Comparison of ENCODE assay signal across 8 cellular contexts in the genomic region with DNA sequence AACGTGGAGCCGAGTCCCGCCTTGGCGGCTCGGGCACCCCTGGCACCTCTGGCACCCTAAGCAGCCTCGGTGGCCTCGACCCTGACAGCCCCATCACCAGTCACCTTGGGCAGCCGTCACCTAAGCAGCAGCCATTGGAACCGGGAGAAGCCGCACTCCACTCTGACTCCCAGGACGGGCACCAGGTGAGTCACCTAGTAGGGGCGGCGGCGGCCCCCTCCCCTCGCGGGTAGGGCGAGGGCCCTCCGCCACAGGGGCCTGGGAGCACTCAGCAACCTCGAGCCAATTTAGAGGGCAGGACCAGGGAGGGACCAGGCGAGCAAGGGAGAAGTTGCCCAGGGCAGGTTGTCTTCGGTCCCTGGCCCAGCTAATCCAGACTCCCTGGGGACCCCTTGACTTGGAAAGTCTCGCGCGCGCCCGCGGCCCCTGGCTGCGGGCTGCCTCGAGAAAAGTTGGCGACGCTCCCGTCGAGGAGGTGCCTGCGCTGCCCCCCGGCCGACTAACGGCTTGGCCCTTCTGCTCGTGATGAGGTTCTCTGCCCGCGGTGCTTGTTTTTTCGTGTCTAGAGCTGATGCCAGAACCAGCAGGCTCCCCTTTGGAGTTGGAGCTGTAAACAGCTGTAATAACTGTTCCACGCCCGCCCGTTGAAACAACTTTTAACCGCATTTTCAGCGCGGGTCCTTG. TPM values are rescaled to one million over a fixed set of nuclear protein-coding genes. Genes with fewer than 3 reads are reported as not detected.
A peak's percentile ranks its signal among the peaks of the same experiment; 100 is the strongest.
DNase-seq lines count a peak whose midpoint lies in the region; ATAC-seq and TF ChIP-seq lines count a peak whose summit lies in the region.

No MANE protein-coding gene starts in this region.

- POLR2A ChIA-PET in Caco-2 (lab: Charles Lee): interaction anchor here (0.6 to 0.7 kb wide), 2 partner anchors 509 to 788 kb away, joined by 3 to 7 read pairs; a partner anchor contains a TSS

- H3K27ac Mint-ChIP-seq in Caco-2 (ENCODE audit: unreplicated experiment): no peak overlapping the region

- no peaks in the 10 kb centered on the region for H3K36me3 ChIP-seq in Caco-2 (ENCODE audit: control insufficient read depth, insufficient read depth, low read length)
- H3K36me3 ChIP-seq in body of pancreas (replicated peaks in 1 of 2; ENCODE audit: insufficient read depth in 1 of 2, low read depth in 2 of 2): no peaks in the 10 kb centered on the region
- no peaks in the 10 kb centered on the region for H3K36me3 ChIP-seq in kidney epithelial cell (ENCODE audit: control insufficient read depth, insufficient read depth, low read length)

- DNase-seq in Caco-2 (peak in 1 of 2 experiments; percentile 0), NCI-H524 treated with DMSO at 0.1 percent for 48 hours (lab: John Stamatoyannopoulos, UW) (peak; percentile 11), body of pancreas (peak; percentile 11 to 37 (median 22)), kidney epithelial cell (ENCODE audit: low read depth) (no peak), HCEC 1CT (no peak), SKM-1 treated with dmso at 0.1 percent for 144 hours (lab: John Stamatoyannopoulos, UW; ENCODE audit: unreplicated experiment) (no peak)
- peak; percentile 23 for DNase-seq in stimulated activated CD8-positive, alpha-beta memory T cell treated with anti-CD3 and anti-CD28 coated beads, Interleukin-4, amount 100 ng/mL, for 48 hours

- H3K36me3 Mint-ChIP-seq in Caco-2 (ENCODE audit: insufficient read depth, unreplicated experiment): no peaks in the 10 kb centered on the region

- WGBS in body of pancreas, 2 donors: 0 to 1% methylated on average over 6 to 30 of the region's 47 CpGs

- no peaks in the 10 kb centered on the region for H3K9me3 Mint-ChIP-seq in Caco-2 (ENCODE audit: unreplicated experiment)

- peak overlapping the region; percentile 55 for H3K4me3 ChIP-seq in Caco-2 (ENCODE audit: low read depth, low read length)
- peak overlapping the region in 1 of 2 donors; percentile 18 for H3K4me3 ChIP-seq in body of pancreas
- peak overlapping the region; percentile 44 for H3K4me3 ChIP-seq in kidney epithelial cell (ENCODE audit: low read depth, low read length)

- H3K27me3 Mint-ChIP-seq in Caco-2 (ENCODE audit: insufficient read depth, unreplicated experiment): no peaks in the 10 kb centered on the region

- no peaks in the 10 kb centered on the region for H3K27me3 ChIP-seq in Caco-2 (replicated peaks; ENCODE audit: control insufficient read depth, insufficient read depth, low read length)
- H3K27me3 ChIP-seq in body of pancreas: no peaks in the 10 kb centered on the region
- H3K27me3 ChIP-seq in kidney epithelial cell (ENCODE audit: control insufficient read depth, insufficient read depth, low read length): peaks cover 11% of the 10 kb centered on the region

- no peak for TF ChIP-seq POLR2A in body of pancreas (IDR thresholded peaks at IDR 0.05)

- no peaks in the 10 kb centered on the region for H3K4me1 Mint-ChIP-seq in Caco-2 (ENCODE audit: low read depth, unreplicated experiment)

- TF ChIP-seq CTCF in Caco-2 (IDR thresholded peaks at IDR 0.05; ENCODE audit: insufficient read depth in 1 of 2, low read depth in 1 of 2, low read length in 1 of 2, severe bottlenecking in 1 of 2, unreplicated experiment in 1 of 2) (no peak), body of pancreas (IDR thresholded peaks at IDR 0.05) (no peak), kidney epithelial cell (IDR thresholded peaks at IDR 0.05; ENCODE audit: insufficient read depth, low read length, poor library complexity, severe bottlenecking) (no peak)

- peak overlapping the region; percentile 76 for H3K4me3 Mint-ChIP-seq in Caco-2 (ENCODE audit: unreplicated experiment)

- no TSS peak for BruUV-seq in Caco-2 (replicated peaks; lab: Mats Ljungman, UMichigan)

- H3K4me1 ChIP-seq in Caco-2: no peaks in the 10 kb centered on the region
- H3K4me1 ChIP-seq in body of pancreas: no peaks in the 10 kb centered on the region

- H3K9me3 ChIP-seq in Caco-2: no peaks in the 10 kb centered on the region
- no peaks in the 10 kb centered on the region for H3K9me3 ChIP-seq in body of pancreas

- ATAC-seq in body of pancreas (peak; percentile 31), HG02763 (IDR thresholded peaks at IDR 0.05; ENCODE audit: unreplicated experiment) (no peak)

- H3K27ac ChIP-seq in body of pancreas: peak overlapping the region in 3 of 4 donors; percentile 21 to 50 (median 28)

- intact Hi-C loops in Caco-2 (cut with micrococcal nuclease; ENCODE audit: unreplicated experiment) (no loop called here), body of pancreas (cut with DNase I) (no loop called here)

- CTCF ChIA-PET in Caco-2 (lab: Charles Lee): interaction anchor here (0.6 to 0.8 kb wide), 3 partner anchors 113 to 521 kb away, joined by 3 to 4 read pairs (median 3); no protein-coding TSS in a partner anchor

RNA-seq across cellular contexts. Expression of a gene that starts 0.7 kb away (rescaled TPM):
- total RNA-seq in Caco-2 (2022): 0.67 and 0.98 TPM in 2 replicates
- total RNA-seq in body of pancreas: 1 to 10 TPM; 4.0 to 4.7 TPM
- 2.5 and 4.1 TPM in 2 replicates for total RNA-seq in kidney epithelial cell

Comparison
In these comparisons a context has a peak if more than half of its experiments do, and no peak if none do; other contexts are left out.
1. DNase-seq: peak in NCI-H524 treated with DMSO at 0.1 percent for 48 hours (single experiment), body of pancreas (4 of 4) and stimulated activated CD8-positive, alpha-beta memory T cell treated with anti-CD3 and anti-CD28 coated beads, Interleukin-4, amount 100 ng/mL, for 48 hours (single experiment); none in kidney epithelial cell (single experiment), HCEC 1CT (single experiment) and SKM-1 treated with dmso at 0.1 percent for 144 hours (single experiment).